30 cellular contexts compared by ENCODE assay signal in genomic region chr9:2335260-2335659, GRCh38.
"Had no signal": no experiment of that assay in that cellular context is flagged by ENCODE, and none has a peak within 500 bp of the region (broad histone marks: within the 10 kb centered on the region; RNA-seq: fewer than 3 reads in every experiment).

No MANE protein-coding gene starts in this region.

- H3K27ac Mint-ChIP-seq: activated naive CD4-positive, alpha-beta T cell treated with anti-CD3 and anti-CD28 coated beads for 36 hours; activated naive CD8-positive, alpha-beta T cell treated with anti-CD3 and anti-CD28 coated beads for 36 hours; activated T-helper 1 cell treated with anti-CD3 and anti-CD28 coated beads, Interleukin-12 subunit alpha, Interleukin-12 subunit beta, Interleukin-2, Interleukin-4 antibody, amounts not matched to agents 30 ng/mL and 10 ng/mL and 1 ng/mL, durations not matched to agents 14 hours and 24 hours and 36 hours; brain; naive thymus-derived CD4-positive, alpha-beta T cell; stimulated activated effector memory CD8-positive, alpha-beta T cell treated with anti-CD3 and anti-CD28 coated beads, Interleukin-12 subunit alpha, Interleukin-12 subunit beta, amount 100 ng/mL, for 72 hours; stimulated activated naive CD8-positive, alpha-beta T cell treated with anti-CD3 and anti-CD28 coated beads, Interleukin-15, Interleukin-2, amounts not matched to agents 100 ng/mL and 50 ng/mL, for 24 hours; type B pancreatic cell had no signal

- H3K4me1 ChIP-seq: adrenal gland, ascending aorta, left lung had no signal

- H3K9me3 Mint-ChIP-seq: activated naive CD4-positive, alpha-beta T cell treated with anti-CD3 and anti-CD28 coated beads for 36 hours; neural crest cell; stimulated activated effector memory CD8-positive, alpha-beta T cell treated with anti-CD3 and anti-CD28 coated beads, Interleukin-12 subunit alpha, Interleukin-12 subunit beta, amount 100 ng/mL, for 72 hours; stimulated activated naive CD8-positive, alpha-beta T cell treated with anti-CD3 and anti-CD28 coated beads, Interleukin-15, Interleukin-2, amounts not matched to agents 100 ng/mL and 50 ng/mL, for 24 hours had no signal

- H3K27ac ChIP-seq: adrenal gland, ascending aorta, esophagus muscularis mucosa, left lung, sigmoid colon, uterus had no signal

- ATAC-seq: left lung; naive thymus-derived CD4-positive, alpha-beta T cell; stimulated activated effector memory CD8-positive, alpha-beta T cell treated with anti-CD3 and anti-CD28 coated beads, Interleukin-12 subunit alpha, Interleukin-12 subunit beta, amount 100 ng/mL, for 72 hours had no signal

- H3K4me1 Mint-ChIP-seq: activated naive CD8-positive, alpha-beta T cell treated with anti-CD3 and anti-CD28 coated beads for 36 hours; naive thymus-derived CD4-positive, alpha-beta T cell; stimulated activated effector memory CD8-positive, alpha-beta T cell treated with anti-CD3 and anti-CD28 coated beads, Interleukin-12 subunit alpha, Interleukin-12 subunit beta, amount 100 ng/mL, for 72 hours had no signal

- H3K4me3 ChIP-seq: adrenal gland, ascending aorta, esophagus muscularis mucosa, left lung, sigmoid colon, uterus had no signal

- H3K36me3 ChIP-seq: adrenal gland, ascending aorta, esophagus muscularis mucosa, left lung, sigmoid colon, uterus had no signal

- H3K36me3 Mint-ChIP-seq: activated naive CD8-positive, alpha-beta T cell treated with anti-CD3 and anti-CD28 coated beads for 36 hours; brain; naive thymus-derived CD4-positive, alpha-beta T cell; stimulated activated effector memory CD8-positive, alpha-beta T cell treated with anti-CD3 and anti-CD28 coated beads, Interleukin-12 subunit alpha, Interleukin-12 subunit beta, amount 100 ng/mL, for 72 hours; type B pancreatic cell had no signal

- H3K27me3 Mint-ChIP-seq: brain, type B pancreatic cell had no signal

- DNase-seq: activated CD4-positive, alpha-beta T cell treated with anti-CD3 and anti-CD28 coated beads for 4 hours; activated CD4-positive, alpha-beta T cell treated with anti-CD3 and anti-CD28 coated beads, Interleukin-2, amount 50 U/mL, for 4 hours; activated CD8-positive, alpha-beta memory T cell treated with anti-CD3 and anti-CD28 coated beads for 24 hours; activated effector memory CD4-positive, alpha-beta T cell treated with anti-CD3 and anti-CD28 coated beads, Interleukin-2, amount 50 U/mL, for 16 hours; activated naive CD4-positive, alpha-beta T cell treated with anti-CD3 and anti-CD28 coated beads for 36 hours; activated naive CD8-positive, alpha-beta T cell treated with anti-CD3 and anti-CD28 coated beads for 36 hours; caudate nucleus; cortex of kidney; effector CD4-positive, alpha-beta T cell; foreskin melanocyte; kidney glomerular epithelial cell; left lung; mammary epithelial cell; naive thymus-derived CD4-positive, alpha-beta T cell; posterior cingulate gyrus; sigmoid colon; small intestine; stimulated activated CD4-positive, alpha-beta T cell treated with anti-CD3 and anti-CD28 coated beads, Interleukin-4, amount 100 ng/mL, for 24 hours; substantia nigra; T-helper 1 cell had no signal

- H3K9me3 ChIP-seq: adrenal gland, ascending aorta, esophagus muscularis mucosa, left lung, sigmoid colon, uterus had no signal

- H3K27me3 ChIP-seq: adrenal gland, ascending aorta, esophagus muscularis mucosa, left lung, sigmoid colon, uterus had no signal

- H3K4me3 Mint-ChIP-seq: activated naive CD4-positive, alpha-beta T cell treated with anti-CD3 and anti-CD28 coated beads for 36 hours; activated naive CD8-positive, alpha-beta T cell treated with anti-CD3 and anti-CD28 coated beads for 36 hours; activated T-helper 1 cell treated with anti-CD3 and anti-CD28 coated beads, Interleukin-12 subunit alpha, Interleukin-12 subunit beta, Interleukin-2, Interleukin-4 antibody, amounts not matched to agents 30 ng/mL and 10 ng/mL and 1 ng/mL, durations not matched to agents 14 hours and 24 hours and 36 hours; brain; naive thymus-derived CD4-positive, alpha-beta T cell; neural crest cell; stimulated activated effector memory CD8-positive, alpha-beta T cell treated with anti-CD3 and anti-CD28 coated beads, Interleukin-12 subunit alpha, Interleukin-12 subunit beta, amount 100 ng/mL, for 72 hours; stimulated activated naive CD8-positive, alpha-beta T cell treated with anti-CD3 and anti-CD28 coated beads, Interleukin-15, Interleukin-2, amounts not matched to agents 100 ng/mL and 50 ng/mL, for 24 hours; type B pancreatic cell had no signal
